Comparison of ENCODE assay signal across 1 cellular context in genomic region chr20:57398231-57398821, GRCh38.
TF ChIP-seq lines count a peak whose summit lies in the region.

No MANE protein-coding gene starts in this region.

TF ChIP-seq in GM12878, 131 proteins besides CTCF, POLR2A, EP300 and RAD21 (continued from another document and continues in another):
- TF ChIP-seq IRF3 (IDR thresholded peaks at IDR 0.05) (no peak), CUX1 (IDR thresholded peaks at IDR 0.05; ENCODE audit: insufficient replicate concordance, low read depth, low read length) (no peak), HCFC1 (IDR thresholded peaks at IDR 0.05; ENCODE audit: low read length) (no peak; the same call in 1 of the 2 replicates), CBX3 (IDR thresholded peaks at IDR 0.05; ENCODE audit: borderline replicate concordance, low read depth) (no peak), MEF2B (IDR thresholded peaks at IDR 0.05; ENCODE audit: partially characterized antibody, poor library complexity, severe bottlenecking) (peak; percentile 90), CREB1 (IDR thresholded peaks at IDR 0.05; ENCODE audit: low read depth) (no peak), NFYA (IDR thresholded peaks at IDR 0.05; ENCODE audit: borderline replicate concordance, low read depth, low read length) (no peak), CBX5 (IDR thresholded peaks at IDR 0.05; ENCODE audit: low read depth) (no peak), TCF7 (IDR thresholded peaks at IDR 0.05; ENCODE audit: borderline replicate concordance) (no peak), CHD4 (IDR thresholded peaks at IDR 0.05) (no peak), MXI1 (IDR thresholded peaks at IDR 0.05; ENCODE audit: low read depth, low read length) (peak; percentile 81; the same call in 1 of the 2 replicates), ELK1 (IDR thresholded peaks at IDR 0.05; ENCODE audit: low read depth, low read length) (no peak), FOXK2 (IDR thresholded peaks at IDR 0.05) (peak; percentile 53; the same call in 1 of the 2 replicates), TARDBP (IDR thresholded peaks at IDR 0.05; ENCODE audit: borderline replicate concordance) (peak; percentile 22; the same call in 1 of the 2 replicates), STAT3 (IDR thresholded peaks at IDR 0.05; ENCODE audit: low read depth, low read length) (no peak), RFX5 (IDR thresholded peaks at IDR 0.05; ENCODE audit: low read depth, low read length) (no peak), CBFB (IDR thresholded peaks at IDR 0.05; ENCODE audit: low read depth) (peak; percentile 89), POU2F2 (IDR thresholded peaks at IDR 0.05; ENCODE audit: borderline replicate concordance, low read depth, low read length) (peak; percentile 75; the same call in 2 of the 3 replicates), SP1 (IDR thresholded peaks at IDR 0.05; ENCODE audit: low read depth, low read length) (peak; percentile 85), MTA3 (IDR thresholded peaks at IDR 0.05; ENCODE audit: borderline replicate concordance, low read length) (no peak), USF1 (IDR thresholded peaks at IDR 0.05; ENCODE audit: borderline replicate concordance, extremely low read length, insufficient read depth, low read depth, low read length) (peak; percentile 12), CHD1 (IDR thresholded peaks at IDR 0.05; ENCODE audit: low read depth, low read length) (peak; percentile 54; the same call in 1 of the 2 replicates), RB1 (IDR thresholded peaks at IDR 0.05; ENCODE audit: borderline replicate concordance) (no peak; the same call in 1 of the 2 replicates), YBX1 (IDR thresholded peaks at IDR 0.05) (no peak), EED (IDR thresholded peaks at IDR 0.05; ENCODE audit: low read depth) (peak; percentile 89), POLR2AphosphoS5 (IDR thresholded peaks at IDR 0.05; ENCODE audit: low read length) (peak; percentile 77), KLF5 (IDR thresholded peaks at IDR 0.05; ENCODE audit: partially characterized antibody) (peak; percentile 63), TCF12 (IDR thresholded peaks at IDR 0.05; ENCODE audit: low read depth, low read length) (peak; percentile 99), SPI1 (IDR thresholded peaks at IDR 0.05; ENCODE audit: borderline replicate concordance, insufficient read depth, low read depth, low read length) (peak; percentile 76), KDM1A (IDR thresholded peaks at IDR 0.05; ENCODE audit: borderline replicate concordance) (no peak), PAX8 (IDR thresholded peaks at IDR 0.05) (no peak), RCOR1 (conservative IDR thresholded peaks at IDR 0.05; ENCODE audit: low read depth, low read length) (no peak), CEBPB (IDR thresholded peaks at IDR 0.05; ENCODE audit: borderline replicate concordance in 1 of 2, low read depth in 2 of 2, low read length in 2 of 2) (no peak), SMAD5 (IDR thresholded peaks at IDR 0.05; ENCODE audit: low read depth) (no peak; the same call in 1 of the 2 replicates)
- TF ChIP-seq, protein P1, sequence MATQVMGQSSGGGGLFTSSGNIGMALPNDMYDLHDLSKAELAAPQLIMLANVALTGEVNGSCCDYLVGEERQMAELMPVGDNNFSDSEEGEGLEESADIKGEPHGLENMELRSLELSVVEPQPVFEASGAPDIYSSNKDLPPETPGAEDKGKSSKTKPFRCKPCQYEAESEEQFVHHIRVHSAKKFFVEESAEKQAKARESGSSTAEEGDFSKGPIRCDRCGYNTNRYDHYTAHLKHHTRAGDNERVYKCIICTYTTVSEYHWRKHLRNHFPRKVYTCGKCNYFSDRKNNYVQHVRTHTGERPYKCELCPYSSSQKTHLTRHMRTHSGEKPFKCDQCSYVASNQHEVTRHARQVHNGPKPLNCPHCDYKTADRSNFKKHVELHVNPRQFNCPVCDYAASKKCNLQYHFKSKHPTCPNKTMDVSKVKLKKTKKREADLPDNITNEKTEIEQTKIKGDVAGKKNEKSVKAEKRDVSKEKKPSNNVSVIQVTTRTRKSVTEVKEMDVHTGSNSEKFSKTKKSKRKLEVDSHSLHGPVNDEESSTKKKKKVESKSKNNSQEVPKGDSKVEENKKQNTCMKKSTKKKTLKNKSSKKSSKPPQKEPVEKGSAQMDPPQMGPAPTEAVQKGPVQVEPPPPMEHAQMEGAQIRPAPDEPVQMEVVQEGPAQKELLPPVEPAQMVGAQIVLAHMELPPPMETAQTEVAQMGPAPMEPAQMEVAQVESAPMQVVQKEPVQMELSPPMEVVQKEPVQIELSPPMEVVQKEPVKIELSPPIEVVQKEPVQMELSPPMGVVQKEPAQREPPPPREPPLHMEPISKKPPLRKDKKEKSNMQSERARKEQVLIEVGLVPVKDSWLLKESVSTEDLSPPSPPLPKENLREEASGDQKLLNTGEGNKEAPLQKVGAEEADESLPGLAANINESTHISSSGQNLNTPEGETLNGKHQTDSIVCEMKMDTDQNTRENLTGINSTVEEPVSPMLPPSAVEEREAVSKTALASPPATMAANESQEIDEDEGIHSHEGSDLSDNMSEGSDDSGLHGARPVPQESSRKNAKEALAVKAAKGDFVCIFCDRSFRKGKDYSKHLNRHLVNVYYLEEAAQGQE (IDR thresholded peaks at IDR 0.05; ENCODE audit: low read depth, low read length) = 0 out of 2 replicates have a peak, but pooled peaks have one; percentile 4
- TF ChIP-seq, protein P2, sequence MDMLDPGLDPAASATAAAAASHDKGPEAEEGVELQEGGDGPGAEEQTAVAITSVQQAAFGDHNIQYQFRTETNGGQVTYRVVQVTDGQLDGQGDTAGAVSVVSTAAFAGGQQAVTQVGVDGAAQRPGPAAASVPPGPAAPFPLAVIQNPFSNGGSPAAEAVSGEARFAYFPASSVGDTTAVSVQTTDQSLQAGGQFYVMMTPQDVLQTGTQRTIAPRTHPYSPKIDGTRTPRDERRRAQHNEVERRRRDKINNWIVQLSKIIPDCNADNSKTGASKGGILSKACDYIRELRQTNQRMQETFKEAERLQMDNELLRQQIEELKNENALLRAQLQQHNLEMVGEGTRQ (IDR thresholded peaks at IDR 0.05; ENCODE audit: borderline replicate concordance, low read depth, low read length) = no peak
- TF ChIP-seq, protein P3, sequence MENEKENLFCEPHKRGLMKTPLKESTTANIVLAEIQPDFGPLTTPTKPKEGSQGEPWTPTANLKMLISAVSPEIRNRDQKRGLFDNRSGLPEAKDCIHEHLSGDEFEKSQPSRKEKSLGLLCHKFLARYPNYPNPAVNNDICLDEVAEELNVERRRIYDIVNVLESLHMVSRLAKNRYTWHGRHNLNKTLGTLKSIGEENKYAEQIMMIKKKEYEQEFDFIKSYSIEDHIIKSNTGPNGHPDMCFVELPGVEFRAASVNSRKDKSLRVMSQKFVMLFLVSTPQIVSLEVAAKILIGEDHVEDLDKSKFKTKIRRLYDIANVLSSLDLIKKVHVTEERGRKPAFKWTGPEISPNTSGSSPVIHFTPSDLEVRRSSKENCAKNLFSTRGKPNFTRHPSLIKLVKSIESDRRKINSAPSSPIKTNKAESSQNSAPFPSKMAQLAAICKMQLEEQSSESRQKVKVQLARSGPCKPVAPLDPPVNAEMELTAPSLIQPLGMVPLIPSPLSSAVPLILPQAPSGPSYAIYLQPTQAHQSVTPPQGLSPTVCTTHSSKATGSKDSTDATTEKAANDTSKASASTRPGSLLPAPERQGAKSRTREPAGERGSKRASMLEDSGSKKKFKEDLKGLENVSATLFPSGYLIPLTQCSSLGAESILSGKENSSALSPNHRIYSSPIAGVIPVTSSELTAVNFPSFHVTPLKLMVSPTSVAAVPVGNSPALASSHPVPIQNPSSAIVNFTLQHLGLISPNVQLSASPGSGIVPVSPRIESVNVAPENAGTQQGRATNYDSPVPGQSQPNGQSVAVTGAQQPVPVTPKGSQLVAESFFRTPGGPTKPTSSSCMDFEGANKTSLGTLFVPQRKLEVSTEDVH (IDR thresholded peaks at IDR 0.05; ENCODE audit: low read depth, partially characterized antibody) = no peak
- TF ChIP-seq, protein P4, sequence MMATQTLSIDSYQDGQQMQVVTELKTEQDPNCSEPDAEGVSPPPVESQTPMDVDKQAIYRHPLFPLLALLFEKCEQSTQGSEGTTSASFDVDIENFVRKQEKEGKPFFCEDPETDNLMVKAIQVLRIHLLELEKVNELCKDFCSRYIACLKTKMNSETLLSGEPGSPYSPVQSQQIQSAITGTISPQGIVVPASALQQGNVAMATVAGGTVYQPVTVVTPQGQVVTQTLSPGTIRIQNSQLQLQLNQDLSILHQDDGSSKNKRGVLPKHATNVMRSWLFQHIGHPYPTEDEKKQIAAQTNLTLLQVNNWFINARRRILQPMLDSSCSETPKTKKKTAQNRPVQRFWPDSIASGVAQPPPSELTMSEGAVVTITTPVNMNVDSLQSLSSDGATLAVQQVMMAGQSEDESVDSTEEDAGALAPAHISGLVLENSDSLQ (IDR thresholded peaks at IDR 0.05) = no peak; the same call in none of the 2 replicates
- TF ChIP-seq, protein P5, sequence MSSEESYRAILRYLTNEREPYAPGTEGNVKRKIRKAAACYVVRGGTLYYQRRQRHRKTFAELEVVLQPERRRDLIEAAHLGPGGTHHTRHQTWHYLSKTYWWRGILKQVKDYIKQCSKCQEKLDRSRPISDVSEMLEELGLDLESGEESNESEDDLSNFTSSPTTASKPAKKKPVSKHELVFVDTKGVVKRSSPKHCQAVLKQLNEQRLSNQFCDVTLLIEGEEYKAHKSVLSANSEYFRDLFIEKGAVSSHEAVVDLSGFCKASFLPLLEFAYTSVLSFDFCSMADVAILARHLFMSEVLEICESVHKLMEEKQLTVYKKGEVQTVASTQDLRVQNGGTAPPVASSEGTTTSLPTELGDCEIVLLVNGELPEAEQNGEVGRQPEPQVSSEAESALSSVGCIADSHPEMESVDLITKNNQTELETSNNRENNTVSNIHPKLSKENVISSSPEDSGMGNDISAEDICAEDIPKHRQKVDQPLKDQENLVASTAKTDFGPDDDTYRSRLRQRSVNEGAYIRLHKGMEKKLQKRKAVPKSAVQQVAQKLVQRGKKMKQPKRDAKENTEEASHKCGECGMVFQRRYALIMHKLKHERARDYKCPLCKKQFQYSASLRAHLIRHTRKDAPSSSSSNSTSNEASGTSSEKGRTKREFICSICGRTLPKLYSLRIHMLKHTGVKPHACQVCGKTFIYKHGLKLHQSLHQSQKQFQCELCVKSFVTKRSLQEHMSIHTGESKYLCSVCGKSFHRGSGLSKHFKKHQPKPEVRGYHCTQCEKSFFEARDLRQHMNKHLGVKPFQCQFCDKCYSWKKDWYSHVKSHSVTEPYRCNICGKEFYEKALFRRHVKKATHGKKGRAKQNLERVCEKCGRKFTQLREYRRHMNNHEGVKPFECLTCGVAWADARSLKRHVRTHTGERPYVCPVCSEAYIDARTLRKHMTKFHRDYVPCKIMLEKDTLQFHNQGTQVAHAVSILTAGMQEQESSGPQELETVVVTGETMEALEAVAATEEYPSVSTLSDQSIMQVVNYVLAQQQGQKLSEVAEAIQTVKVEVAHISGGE (CRISPR knock-in tag; IDR thresholded peaks at IDR 0.05) = no peak
